Comparison of ENCODE assay signal across 19 cellular contexts in the genomic region with DNA sequence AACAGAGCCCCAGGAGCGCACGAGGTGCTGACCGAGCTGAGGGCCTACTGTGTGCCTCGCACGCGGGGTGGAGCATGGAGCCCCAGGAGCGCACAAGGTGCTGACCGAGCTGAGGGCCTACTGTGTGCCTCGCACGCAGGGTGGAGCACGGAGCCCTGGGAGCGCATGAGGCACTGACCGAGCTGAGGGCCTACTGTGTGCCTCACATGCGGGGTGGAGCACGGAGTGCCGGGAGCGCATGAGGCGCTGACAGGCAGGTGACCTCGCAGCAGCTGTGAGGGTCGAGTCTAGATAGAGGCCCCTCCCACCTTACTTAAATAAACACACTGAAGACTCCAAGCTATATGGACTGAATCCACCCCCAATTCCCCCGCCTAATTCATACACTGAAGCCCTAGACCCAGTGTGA.
DNase-seq lines count a peak whose midpoint lies in the region; ATAC-seq, FAIRE-seq and TF ChIP-seq lines count a peak whose summit lies in the region.
"Had no signal": no experiment of that assay in that cellular context is flagged by ENCODE, and none has a peak within 500 bp of the region (broad histone marks: within the 10 kb centered on the region; RNA-seq: fewer than 3 reads in every experiment).

No MANE protein-coding gene starts in this region.

- BruUV-seq in K562 (replicated peaks; lab: Mats Ljungman, UMichigan) = no TSS peak

- H3K9me3 ChIP-seq in K562 (replicated peaks; ENCODE audit: control insufficient read depth, insufficient read depth, low read depth, low read length) (no peaks in the 10 kb centered on the region), lower lobe of right lung (no peaks in the 10 kb centered on the region), sigmoid colon (no peaks in the 10 kb centered on the region)
- H3K9me3 ChIP-seq: BLaER1 had no signal

- H3K4me3 Mint-ChIP-seq in GM23338 (no peak overlapping the region), chondrocyte (ENCODE audit: unreplicated experiment) (no peak overlapping the region)
- H3K4me3 Mint-ChIP-seq: CD14-positive monocyte; CD4-positive, alpha-beta memory T cell had no signal

- H3K27me3 Mint-ChIP-seq in GM23338 (ENCODE audit: insufficient read depth, low read depth, poor library complexity) (peaks cover 4% of the 10 kb centered on the region), chondrocyte (ENCODE audit: low read depth) (no peaks in the 10 kb centered on the region)
- H3K27me3 Mint-ChIP-seq: CD4-positive, alpha-beta memory T cell had no signal

- H3K27me3 ChIP-seq in GM23338 (ENCODE audit: insufficient read depth) = no peaks in the 10 kb centered on the region
- H3K27me3 ChIP-seq in K562 (ENCODE audit: control insufficient read depth in 2 of 2, insufficient read depth in 2 of 2, low read length in 2 of 2) = no peaks in the 10 kb centered on the region
- H3K27me3 ChIP-seq in lower lobe of right lung (ENCODE audit: low read depth) = no peaks in the 10 kb centered on the region
- no peaks in the 10 kb centered on the region for H3K27me3 ChIP-seq in sigmoid colon
- H3K27me3 ChIP-seq: BLaER1 had no signal

- peaks cover 3% of the 10 kb centered on the region; the same call in 1 of the 3 replicates for H3K9me3 Mint-ChIP-seq in GM23338
- H3K9me3 Mint-ChIP-seq in chondrocyte (ENCODE audit: low read depth) = no peaks in the 10 kb centered on the region

- POLR2A ChIA-PET in K562 (lab: Yijun Ruan, JAX) = no interaction called here

- H2AFZ ChIP-seq in GM23338 = no peak overlapping the region
- no peak overlapping the region for H2AFZ ChIP-seq in K562 (ENCODE audit: low read depth, low read length)

- TF ChIP-seq EP300 in K562 (IDR thresholded peaks at IDR 0.05; ENCODE audit: low read length) (no peak), sigmoid colon (IDR thresholded peaks at IDR 0.05) (no peak)

- H3K36me3 Mint-ChIP-seq in GM23338 (ENCODE audit: low read depth) (peaks cover 29% of the 10 kb centered on the region), chondrocyte (ENCODE audit: low read depth) (no peaks in the 10 kb centered on the region)

- no peak for TF ChIP-seq RAD21 in K562 (CRISPR knock-in tag; conservative IDR thresholded peaks at IDR 0.05 in 1 of 2, IDR thresholded peaks at IDR 0.05 in 1 of 2)

- TF ChIP-seq POLR2A in K562 (conservative IDR thresholded peaks at IDR 0.05) = no peak
- no peak for TF ChIP-seq POLR2A in sigmoid colon (IDR thresholded peaks at IDR 0.05)

- intact Hi-C loops in K562 (cut with micrococcal nuclease) = no loop called here
- intact Hi-C loops in lower lobe of right lung (cut with DNase I) = no loop called here
- intact Hi-C loops in sigmoid colon (cut with DNase I) = no loop called here

- H4K20me1 ChIP-seq in GM23338 (replicated peaks; ENCODE audit: insufficient read depth) (no peaks in the 10 kb centered on the region; the same call in none of the 2 replicates), K562 (replicated peaks; ENCODE audit: control insufficient read depth, insufficient read depth, low read length) (0 out of 2 replicates have a peak, but pooled peaks cover 14% of the 10 kb centered on the region)

- H3K27ac ChIP-seq in GM23338 (ENCODE audit: low read depth) (no peak overlapping the region), K562 (ENCODE audit: extremely low read depth, low read depth, low read length) (no peak overlapping the region), lower lobe of right lung (no peak overlapping the region), sigmoid colon (no peak overlapping the region)
- H3K27ac ChIP-seq: BLaER1 had no signal

- H3K9me1 ChIP-seq in K562 (ENCODE audit: control insufficient read depth, insufficient read depth, low read length) = no peaks in the 10 kb centered on the region

- H3K4me3 ChIP-seq in GM23338 (no peak overlapping the region), K562 (no peak overlapping the region), lower lobe of right lung (no peak overlapping the region), sigmoid colon (no peak overlapping the region)
- H3K4me3 ChIP-seq: BLaER1 had no signal

- TF ChIP-seq CTCF in GM23338 (conservative IDR thresholded peaks at IDR 0.05; ENCODE audit: low read depth in 2 of 2) = no peak
- no peak for TF ChIP-seq CTCF in K562 (IDR thresholded peaks at IDR 0.05 in 2 of 3, conservative IDR thresholded peaks at IDR 0.05 in 1 of 3; ENCODE audit: insufficient read depth in 2 of 3, low read depth in 1 of 3, low read length in 3 of 3)
- TF ChIP-seq CTCF in lower lobe of right lung (IDR thresholded peaks at IDR 0.05) = no peak
- TF ChIP-seq CTCF in sigmoid colon (IDR thresholded peaks at IDR 0.05) = no peak
- no peak for TF ChIP-seq CTCF in chondrocyte (IDR thresholded peaks at IDR 0.05)

- ATAC-seq in GM23338 (no peak), K562 (no peak), lower lobe of right lung (no peak)

- no peak for FAIRE-seq in K562 (lab: Jason Lieb, UNC)
- FAIRE-seq: GM12892, GM18507 had no signal

- no peaks in the 10 kb centered on the region for H3F3A ChIP-seq in GM23338 (replicated peaks; ENCODE audit: low read depth)

- H3K9ac ChIP-seq in K562 (ENCODE audit: insufficient read depth in 1 of 2, low read depth in 2 of 2, low read length in 2 of 2) = no peak overlapping the region
- H3K9ac ChIP-seq: BLaER1 had no signal

- 88% methylated on average over 17 of the region's 21 CpGs for WGBS in K562 (ENCODE audit: insufficient coverage, low coverage, missing lambda C conversion rate)
- 93 to 97% methylated on average over 21 of the region's 21 CpGs for WGBS in sigmoid colon, 2 donors

- in situ Hi-C loops in K562 (cut with MboI) = no loop called here

- H3K36me3 ChIP-seq in GM23338 (ENCODE audit: insufficient read depth) (no peaks in the 10 kb centered on the region), K562 (ENCODE audit: control insufficient read depth, insufficient read depth, low read length) (peaks cover 12% of the 10 kb centered on the region; the same call in 1 of the 3 replicates), lower lobe of right lung (peaks cover 5% of the 10 kb centered on the region), sigmoid colon (peaks cover 0 to 4% (median 0%) of the 10 kb centered on the region in 4 donors)

- H3K27ac Mint-ChIP-seq in GM23338 (peak overlapping the region; percentile 52; the same call in 1 of the 2 replicates), chondrocyte (ENCODE audit: unreplicated experiment) (no peak overlapping the region)

- H3K4me1 Mint-ChIP-seq in GM23338 (peaks cover 26% of the 10 kb centered on the region), chondrocyte (ENCODE audit: low read depth) (no peaks in the 10 kb centered on the region)
- H3K4me1 Mint-ChIP-seq: CD14-positive monocyte had no signal

- no peak for DNase-seq in GM23338 (ENCODE audit: low spot score)
- DNase-seq in K562 (ENCODE audit: extremely low read depth in 1 of 4, low spot score in 3 of 4) = no peak
- peak; percentile 20 for DNase-seq in lower lobe of right lung
- DNase-seq in sigmoid colon = peak; percentile 25
- no peak for DNase-seq in effector CD4-positive, alpha-beta T cell
- no peak for DNase-seq in activated CD8-positive, alpha-beta memory T cell treated with anti-CD3 and anti-CD28 coated beads for 24 hours
- DNase-seq in chondrocyte (ENCODE audit: low spot score) = no peak
- DNase-seq in NCI-H524 treated with DMSO at 0.1 percent for 48 hours (lab: John Stamatoyannopoulos, UW) = no peak
- DNase-seq: 8988T; CD4-positive, alpha-beta memory T cell; DMS153; DMS79; GDM1; GOT3; H7 had no signal

- H3K4me1 ChIP-seq in GM23338 (ENCODE audit: insufficient read depth) = peaks cover 13% of the 10 kb centered on the region
- peaks cover 0 to 20% of the 10 kb centered on the region in 2 experiments; a peak in 1 of 5 replicates for H3K4me1 ChIP-seq in K562 (replicated peaks in 1 of 2; ENCODE audit: control insufficient read depth in 2 of 2, insufficient read depth in 2 of 2, low read length in 2 of 2)
- no peaks in the 10 kb centered on the region for H3K4me1 ChIP-seq in lower lobe of right lung
- H3K4me1 ChIP-seq in sigmoid colon = no peaks in the 10 kb centered on the region
- H3K4me1 ChIP-seq: BLaER1 had no signal

- no peaks in the 10 kb centered on the region for H3K9me2 ChIP-seq in GM23338 (ENCODE audit: insufficient read depth)

- H3K79me2 ChIP-seq in GM23338 (replicated peaks; ENCODE audit: insufficient read depth) (peaks cover 17% of the 10 kb centered on the region), K562 (ENCODE audit: control insufficient read depth, insufficient read depth, low read length) (peaks cover 3% of the 10 kb centered on the region; the same call in 1 of the 3 replicates)

- CTCF ChIA-PET in K562 (lab: Yijun Ruan, JAX; ENCODE audit: low intra/inter-chr PET ratio) = no interaction called here

- H3K4me2 ChIP-seq in GM23338 (no peak overlapping the region), K562 (ENCODE audit: insufficient read depth, low read length) (no peak overlapping the region)
- H3K4me2 ChIP-seq: BLaER1 had no signal

TF ChIP-seq in K562, 482 proteins besides CTCF, POLR2A, EP300 and RAD21:
- TF ChIP-seq ADNP (tag; IDR thresholded peaks at IDR 0.05) (0 out of 2 replicates have a peak, but pooled peaks have one; percentile 33), RBM22 (IDR thresholded peaks at IDR 0.05; ENCODE audit: low read depth, low read length, poor library complexity, severe bottlenecking) (peak; percentile 20), NFE2 (IDR thresholded peaks at IDR 0.05; ENCODE audit: low read depth) (no peak)

Comparison
In these comparisons a context has a peak if more than half of its experiments do, and no peak if none do; other contexts are left out.
1. DNase-seq: peak in lower lobe of right lung (single experiment) and sigmoid colon (single experiment); none in GM23338 (single experiment), K562 (0 of 4), effector CD4-positive, alpha-beta T cell (single experiment), activated CD8-positive, alpha-beta memory T cell treated with anti-CD3 and anti-CD28 coated beads for 24 hours (single experiment), chondrocyte (single experiment) and NCI-H524 treated with DMSO at 0.1 percent for 48 hours (single experiment).